In the genomic region with DNA sequence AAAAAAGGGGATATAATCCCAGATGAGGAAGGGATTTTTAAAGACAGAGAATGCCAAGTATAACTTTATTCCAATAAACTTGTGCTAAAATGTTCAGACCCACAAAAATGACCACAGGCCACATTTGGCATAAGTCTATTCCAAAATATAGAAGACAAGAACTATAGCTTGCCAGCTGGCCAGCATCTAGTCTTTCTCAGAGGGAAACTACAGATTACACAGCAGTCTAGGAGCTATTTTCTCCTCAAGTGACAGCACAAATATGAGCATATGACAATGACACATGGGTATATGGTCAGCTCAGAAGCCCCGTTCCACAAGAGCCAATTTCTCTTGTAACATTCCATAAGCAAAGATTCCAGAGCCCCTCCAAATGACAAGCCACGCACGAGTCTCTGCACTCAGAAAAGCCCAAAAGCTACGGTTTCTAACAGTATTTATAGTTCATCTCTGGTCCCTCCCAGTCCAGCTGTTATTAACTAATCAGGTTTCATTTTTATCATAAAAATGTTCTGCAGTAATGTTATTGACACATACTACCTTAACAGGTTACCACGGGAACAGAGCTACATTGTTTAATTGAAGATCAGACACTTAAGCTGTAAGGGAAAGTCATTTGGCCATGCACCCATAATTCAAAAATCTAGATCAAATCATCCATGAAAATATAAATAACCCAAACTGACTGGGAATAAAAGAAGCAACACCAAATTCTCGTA, we compare ENCODE assay signal across 24 cellular contexts.
DNase-seq lines count a peak whose midpoint lies in the region; ATAC-seq and TF ChIP-seq lines count a peak whose summit lies in the region.
"Had no signal": no experiment of that assay in that cellular context is flagged by ENCODE, and none has a peak within 500 bp of the region (broad histone marks: within the 10 kb centered on the region; RNA-seq: fewer than 3 reads in every experiment).

No MANE protein-coding gene starts in this region.

- TF ChIP-seq CTCF in left ventricle myocardium inferior (IDR thresholded peaks at IDR 0.05; ENCODE audit: borderline replicate concordance) (no peak), sigmoid colon (IDR thresholded peaks at IDR 0.05) (no peak)

- intact Hi-C loops in Right ventricle myocardium inferior (cut with DNase I) = loop anchor here (5.0 kb wide), 1 partner anchor 63 kb away; no protein-coding TSS in a partner anchor
- intact Hi-C loops in cardiac septum (cut with DNase I) = loop anchor here (2.0 kb wide), 1 partner anchor 63 kb away; no protein-coding TSS in a partner anchor
- intact Hi-C loops in left ventricle myocardium inferior (cut with micrococcal nuclease) = no loop called here
- intact Hi-C loops in sigmoid colon (cut with DNase I) = no loop called here

- peaks cover 6% of the 10 kb centered on the region for H3K9me3 ChIP-seq in left ventricle myocardium inferior (replicated peaks)
- H3K9me3 ChIP-seq in sigmoid colon = no peaks in the 10 kb centered on the region
- H3K9me3 ChIP-seq: A549, prostate gland, testis had no signal

- peak overlapping the region; percentile 77 for H3K27ac ChIP-seq in left ventricle myocardium inferior (replicated peaks)
- no peak overlapping the region for H3K27ac ChIP-seq in sigmoid colon
- H3K27ac ChIP-seq: A549, C4-2B, KMS-11, PC-9, prostate gland, testis had no signal

- peak overlapping the region; percentile 31 for H3K4me3 ChIP-seq in left ventricle myocardium inferior
- H3K4me3 ChIP-seq in sigmoid colon = no peak overlapping the region
- H3K4me3 ChIP-seq: A549, PC-9, prostate gland, testis had no signal

- ATAC-seq in Right ventricle myocardium inferior = peak; percentile 65
- ATAC-seq: A549; activated CD4-positive, alpha-beta T cell treated with anti-CD3 and anti-CD28 coated beads for 36 hours; activated CD8-positive, alpha-beta memory T cell treated with anti-CD3 and anti-CD28 coated beads, Interleukin-2, amount 10 ng/mL, durations not matched to agents 7 days and 5 days; activated naive CD8-positive, alpha-beta T cell treated with anti-CD3 and anti-CD28 coated beads, Interleukin-2, amount 50 U/mL, for 24 hours had no signal

- TF ChIP-seq EP300 in sigmoid colon (IDR thresholded peaks at IDR 0.05) = no peak

- H3K27me3 ChIP-seq in left ventricle myocardium inferior (ENCODE audit: low read depth) = no peaks in the 10 kb centered on the region
- no peaks in the 10 kb centered on the region for H3K27me3 ChIP-seq in sigmoid colon
- H3K27me3 ChIP-seq: testis had no signal

- H3K36me3 ChIP-seq in left ventricle myocardium inferior (no peaks in the 10 kb centered on the region), sigmoid colon (no peaks in the 10 kb centered on the region)
- H3K36me3 ChIP-seq: prostate gland had no signal

- peaks cover 64% of the 10 kb centered on the region for H3K4me1 ChIP-seq in left ventricle myocardium inferior
- H3K4me1 ChIP-seq in sigmoid colon = peaks cover 0 to 24% (median 9%) of the 10 kb centered on the region in 4 donors
- H3K4me1 ChIP-seq: A549, prostate gland, testis had no signal

- no peak for DNase-seq in Right ventricle myocardium inferior (ENCODE audit: missing footprints)
- DNase-seq in cardiac septum (ENCODE audit: low spot score) = no peak
- DNase-seq in astrocyte of the hippocampus (ENCODE audit: low read depth, low spot score) = peak; percentile 13
- no peak for DNase-seq in left ventricle myocardium inferior
- no peak for DNase-seq in NCI-H2196 treated with DMSO at 0.1 percent for 48 hours (lab: John Stamatoyannopoulos, UW; ENCODE audit: unreplicated experiment)
- no peak for DNase-seq in sigmoid colon
- no peak for DNase-seq in NCI-H2029 (lab: John Stamatoyannopoulos, UW)
- DNase-seq in SHP77 treated with DMSO at 0.1 percent for 48 hours (lab: John Stamatoyannopoulos, UW) = no peak
- DNase-seq: activated CD4-positive, alpha-beta T cell treated with anti-CD3 and anti-CD28 coated beads for 36 hours; activated CD8-positive, alpha-beta memory T cell treated with anti-CD3 and anti-CD28 coated beads, Interleukin-2, amount 10 ng/mL, durations not matched to agents 7 days and 5 days; activated naive CD8-positive, alpha-beta T cell treated with anti-CD3 and anti-CD28 coated beads, Interleukin-2, amount 50 U/mL, for 24 hours; DMS 273 treated with DMSO at 0.1 percent for 48 hours; effector CD8-positive, alpha-beta T cell; H7; hippocampal formation; NCI-H2081 treated with DMSO at 0.1 percent for 48 hours; NCI-H82; PC-9; stimulated activated CD4-positive, alpha-beta T cell treated with anti-CD3 and anti-CD28 coated beads, Interleukin-12 subunit alpha, Interleukin-12 subunit beta, amount 100 ng/mL, for 4 hours; testis had no signal

- no peak for TF ChIP-seq POLR2A in sigmoid colon (IDR thresholded peaks at IDR 0.05)

- 80 to 82% methylated on average over 6 of the region's 6 CpGs for WGBS in sigmoid colon, 2 donors

Comparison
In these comparisons a context has a peak if more than half of its experiments do, and no peak if none do; other contexts are left out.
1. intact Hi-C loops: an anchor here in Right ventricle myocardium inferior (5.0 kb wide) and cardiac septum (2.0 kb wide); none called in left ventricle myocardium inferior and sigmoid colon.